In genomic region chr5:179497636-179498365, GRCh38 we compare ENCODE assay signal across 19 cellular contexts.
"Had no signal": no experiment of that assay in that cellular context is flagged by ENCODE, and none has a peak within 500 bp of the region (broad histone marks: within the 10 kb centered on the region; RNA-seq: fewer than 3 reads in every experiment).

No MANE protein-coding gene starts in this region.

- H3K27ac ChIP-seq: adrenal gland, dorsolateral prefrontal cortex, hepatocyte, left lung, pancreas, tibial artery, uterus had no signal

- H3K4me1 Mint-ChIP-seq: activated CD4-positive, alpha-beta memory T cell treated with anti-CD3 and anti-CD28 coated beads, Interleukin-2, amount 10 ng/mL, durations not matched to agents 7 days and 5 days; activated naive CD4-positive, alpha-beta T cell treated with anti-CD3 and anti-CD28 coated beads, Interleukin-2, amount 50 U/mL, for 24 hours; endodermal cell had no signal

- H3K27me3 Mint-ChIP-seq: activated CD4-positive, alpha-beta memory T cell treated with anti-CD3 and anti-CD28 coated beads, Interleukin-2, amount 10 ng/mL, durations not matched to agents 7 days and 5 days; activated naive CD4-positive, alpha-beta T cell treated with anti-CD3 and anti-CD28 coated beads, Interleukin-2, amount 50 U/mL, for 24 hours; naive thymus-derived CD4-positive, alpha-beta T cell had no signal

- H3K36me3 ChIP-seq: adrenal gland, left lung, pancreas, tibial artery, uterus had no signal

- H3K4me3 Mint-ChIP-seq: activated CD4-positive, alpha-beta memory T cell treated with anti-CD3 and anti-CD28 coated beads, Interleukin-2, amount 10 ng/mL, durations not matched to agents 7 days and 5 days; activated naive CD4-positive, alpha-beta T cell treated with anti-CD3 and anti-CD28 coated beads, Interleukin-2, amount 50 U/mL, for 24 hours; activated T-cell treated with anti-CD3 and anti-CD28 coated beads, Interleukin-2, amount 50 U/mL, for 4 hours; endodermal cell; memory B cell; naive thymus-derived CD4-positive, alpha-beta T cell; stimulated activated naive B cell treated with anti-CD40 and anti-IgM and Interleukin-4, amounts not matched to agents 10 μg/mL and 1 μg/mL and 100 μg/mL, for 72 hours had no signal

- H3K9me3 ChIP-seq: adrenal gland, left lung, mucosa of descending colon, pancreas, tibial artery, uterus had no signal

- H3K79me2 ChIP-seq: hepatocyte had no signal

- H2AFZ ChIP-seq: hepatocyte had no signal

- H3K27ac Mint-ChIP-seq: activated CD4-positive, alpha-beta memory T cell treated with anti-CD3 and anti-CD28 coated beads, Interleukin-2, amount 10 ng/mL, durations not matched to agents 7 days and 5 days; activated naive CD4-positive, alpha-beta T cell treated with anti-CD3 and anti-CD28 coated beads, Interleukin-2, amount 50 U/mL, for 24 hours; endodermal cell; memory B cell; naive thymus-derived CD4-positive, alpha-beta T cell; stimulated activated naive B cell treated with anti-CD40 and anti-IgM and Interleukin-4, amounts not matched to agents 10 μg/mL and 1 μg/mL and 100 μg/mL, for 72 hours had no signal

- H3K9me3 Mint-ChIP-seq: activated CD4-positive, alpha-beta memory T cell treated with anti-CD3 and anti-CD28 coated beads, Interleukin-2, amount 10 ng/mL, durations not matched to agents 7 days and 5 days; activated naive CD4-positive, alpha-beta T cell treated with anti-CD3 and anti-CD28 coated beads, Interleukin-2, amount 50 U/mL, for 24 hours; activated T-cell treated with anti-CD3 and anti-CD28 coated beads, Interleukin-2, amount 50 U/mL, for 4 hours had no signal

- DNase-seq: activated CD4-positive, alpha-beta memory T cell treated with anti-CD3 and anti-CD28 coated beads, Interleukin-2, amount 10 ng/mL, durations not matched to agents 7 days and 5 days; activated CD4-positive, alpha-beta T cell treated with anti-CD3 and anti-CD28 coated beads for 1 hour; activated effector memory CD4-positive, alpha-beta T cell treated with Interleukin-2 at 50 U/mL for 16 hours; activated T-cell treated with anti-CD3 and anti-CD28 coated beads, Interleukin-2, amount 50 U/mL, for 4 hours; adrenal gland; endodermal cell; left lung; mucosa of descending colon; naive thymus-derived CD4-positive, alpha-beta T cell; pancreas; stimulated activated CD4-positive, alpha-beta T cell treated with anti-CD3 and anti-CD28 coated beads, Interleukin-2, amount 100 ng/mL, for 48 hours; stimulated activated naive B cell treated with anti-CD40 and anti-IgM and Interleukin-4, amounts not matched to agents 10 μg/mL and 1 μg/mL and 100 μg/mL, for 72 hours; T1000; uterus had no signal

- H3K4me1 ChIP-seq: adrenal gland, left lung, pancreas, tibial artery, uterus had no signal

- H3K36me3 Mint-ChIP-seq: activated naive CD4-positive, alpha-beta T cell treated with anti-CD3 and anti-CD28 coated beads, Interleukin-2, amount 50 U/mL, for 24 hours; memory B cell; naive thymus-derived CD4-positive, alpha-beta T cell had no signal

- H3K4me2 ChIP-seq: hepatocyte had no signal

- H3K27me3 ChIP-seq: adrenal gland, hepatocyte, pancreas had no signal

- H3K4me3 ChIP-seq: adrenal gland, dorsolateral prefrontal cortex, hepatocyte, left lung, mucosa of descending colon, pancreas, tibial artery, uterus had no signal
